ENCODE assay signal across 10 cellular contexts in the genomic region with DNA sequence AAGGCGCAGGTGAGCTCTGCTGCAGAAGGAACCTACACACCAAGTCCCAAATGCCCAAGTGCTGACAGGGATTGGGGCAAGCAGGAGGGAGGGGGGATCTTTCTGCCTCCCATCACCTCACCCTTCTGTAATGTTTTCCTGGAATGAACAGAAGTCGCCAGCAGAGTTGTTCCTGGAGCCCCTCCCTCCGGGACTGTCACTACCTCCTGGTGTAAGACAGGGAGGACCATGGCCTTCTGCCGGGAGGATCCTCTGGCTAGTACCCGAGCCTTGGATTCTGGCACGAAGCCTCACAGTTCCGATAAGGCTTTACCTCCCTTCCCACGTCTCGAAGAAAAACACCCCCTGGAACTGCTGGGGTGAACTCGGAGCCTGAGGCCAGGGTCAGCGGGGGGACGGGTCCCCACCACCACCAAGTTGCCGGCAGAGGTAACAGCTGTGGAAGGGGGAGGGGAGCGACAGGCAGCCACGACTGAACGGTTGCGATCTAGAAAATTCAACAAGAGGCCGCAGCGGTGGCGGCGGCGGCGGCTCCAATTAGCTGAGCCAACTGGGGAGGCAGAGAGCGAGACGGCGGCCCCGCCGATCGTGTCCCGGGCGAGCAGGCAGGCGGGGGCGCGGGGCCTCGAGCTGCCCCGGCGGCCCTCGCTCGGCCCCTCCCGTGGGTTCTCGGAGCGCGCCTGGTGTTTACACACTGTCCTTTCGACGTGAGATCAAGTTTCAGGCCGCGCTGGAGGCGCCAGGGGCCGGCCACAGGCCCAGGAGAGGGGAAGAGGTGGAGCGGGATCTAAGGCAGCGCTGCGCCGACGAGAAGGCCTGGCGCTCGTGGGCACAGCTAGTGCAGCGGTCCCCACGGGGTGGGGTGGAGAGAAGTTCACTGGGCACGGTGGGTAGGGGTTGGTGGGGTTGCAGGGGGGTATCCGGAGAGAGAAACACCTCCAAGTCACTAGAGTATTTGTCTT. TPM values are rescaled to one million over a fixed set of nuclear protein-coding genes. Genes with fewer than 3 reads are reported as not detected.
A peak's percentile ranks its signal among the peaks of the same experiment; 100 is the strongest.
DNase-seq lines count a peak whose midpoint lies in the region; ATAC-seq, FAIRE-seq and TF ChIP-seq lines count a peak whose summit lies in the region.
"Had no signal": no experiment of that assay in that cellular context is flagged by ENCODE, and none has a peak within 500 bp of the region (broad histone marks: within the 10 kb centered on the region; RNA-seq: fewer than 3 reads in every experiment).

No MANE protein-coding gene starts in this region.

- no peak for TF ChIP-seq RAD21 in H1 (IDR thresholded peaks at IDR 0.05 in 1 of 2, conservative IDR thresholded peaks at IDR 0.05 in 1 of 2; ENCODE audit: low read depth in 2 of 2, low read length in 2 of 2)

- H3K79me1 ChIP-seq in H1 (ENCODE audit: low read depth, low read length), result no peaks in the 10 kb centered on the region

- TF ChIP-seq EP300 in H1 (IDR thresholded peaks at IDR 0.05; ENCODE audit: borderline replicate concordance in 1 of 2, low read depth in 2 of 2, low read length in 2 of 2), result no peak
- no peak for TF ChIP-seq EP300 in ovary (IDR thresholded peaks at IDR 0.05)

- no peak overlapping the region; the same call in 1 of the 2 replicates for H2BK5ac ChIP-seq in H1 (ENCODE audit: low read depth, low read length)

- 0 out of 2 replicates have a peak overlapping the region, but pooled peaks have one; percentile 16 for H2BK15ac ChIP-seq in H1 (ENCODE audit: low read length)

- intact Hi-C loops in ovary (cut with DNase I), result loop anchor here (5.0 to 10.0 kb wide), 4 partner anchors 44 to 427 kb away; no protein-coding TSS in a partner anchor

- TF ChIP-seq POLR2A in H1 (IDR thresholded peaks at IDR 0.05; ENCODE audit: control extremely low read depth in 1 of 2, low read depth in 2 of 2, low read length in 2 of 2) (no peak), ovary (IDR thresholded peaks at IDR 0.05) (no peak)

- H3K4me2 ChIP-seq in DND-41 (ENCODE audit: insufficient read depth, low read length) (peak overlapping the region; percentile 92), H1 (ENCODE audit: insufficient read depth in 1 of 2, low read depth in 2 of 2, low read length in 2 of 2) (peak overlapping the region; percentile 71 to 92)

- no peak overlapping the region; the same call in 1 of the 2 replicates for H4K8ac ChIP-seq in H1 (ENCODE audit: extremely low read depth, insufficient read depth, low read length)

- H3K56ac ChIP-seq in H1 (replicated peaks; ENCODE audit: insufficient read length, low read depth, low read length), result no peak overlapping the region

- H3K27ac ChIP-seq in DND-41 (ENCODE audit: low read length) (peak overlapping the region; percentile 89), H1 (ENCODE audit: low read depth, low read length) (no peak overlapping the region), ovary (peak overlapping the region in 1 of 2 donors; percentile 55)

- 0 out of 2 replicates have a peak, but pooled peaks cover under 1% of the 10 kb centered on the region for H3K79me2 ChIP-seq in DND-41 (ENCODE audit: insufficient read depth, low read length)
- no peaks in the 10 kb centered on the region; a peak in 1 of 4 replicates for H3K79me2 ChIP-seq in H1 (ENCODE audit: control insufficient read depth in 1 of 2, insufficient read depth in 2 of 2, low read length in 2 of 2)

- DNase-seq in DND-41 (no peak), NCI-H1092 (lab: John Stamatoyannopoulos, UW) (peak; percentile 59), H1 (ENCODE audit: low read depth in 1 of 2, low spot score in 2 of 2) (peak in 1 of 2 experiments; percentile 49), ovary (peak; percentile 59 to 76 (median 65)), KG1 (lab: John Stamatoyannopoulos, UW) (no peak)
- DNase-seq: activated naive CD8-positive, alpha-beta T cell treated with anti-CD3 and anti-CD28 coated beads, Interleukin-2, amount 10 ng/mL, durations not matched to agents 7 days and 5 days had no signal

- H3K27me3 ChIP-seq in DND-41 (ENCODE audit: insufficient read depth, low read length, poor library complexity), result peaks cover 12% of the 10 kb centered on the region
- H3K27me3 ChIP-seq in H1 (replicated peaks in 1 of 4; ENCODE audit: control insufficient read depth in 3 of 4, extremely low read depth in 1 of 4, insufficient read depth in 3 of 4, low read length in 3 of 4), result peaks cover 8 to 56% (median 45%) of the 10 kb centered on the region in 4 experiments
- H3K27me3 ChIP-seq in ovary, result no peaks in the 10 kb centered on the region

- POLR2A ChIA-PET in H1 (lab: Charles Lee; ENCODE audit: partially characterized antibody), result interaction anchor here (0.7 to 20.0 kb wide), 5 partner anchors 10 to 53 kb away, joined by 3 to 509 read pairs (median 11); a partner anchor contains a TSS

- H3K9ac ChIP-seq in DND-41 (ENCODE audit: low read depth, low read length) (peak overlapping the region; percentile 89), H1 (replicated peaks in 1 of 4; ENCODE audit: extremely low read depth in 1 of 4, low read depth in 3 of 4, low read length in 3 of 4) (no peak overlapping the region)

- no peak overlapping the region for H3K14ac ChIP-seq in H1 (ENCODE audit: insufficient read length)

- H3K9me3 ChIP-seq in DND-41 (ENCODE audit: insufficient read depth, low read length, severe bottlenecking) (no peaks in the 10 kb centered on the region), H1 (ENCODE audit: insufficient read depth in 2 of 2, low read depth in 1 of 2, low read length in 1 of 2) (no peaks in the 10 kb centered on the region), ovary (no peaks in the 10 kb centered on the region)

- H2AK5ac ChIP-seq in H1 (ENCODE audit: low read depth, low read length), result 0 out of 2 replicates have a peak overlapping the region, but pooled peaks have one; percentile 65

- no peak overlapping the region for H4K5ac ChIP-seq in H1 (ENCODE audit: insufficient read length, low read depth, low read length)

- ATAC-seq in DND-41 (ENCODE audit: insufficient read depth, low read depth), result no peak
- no peak for ATAC-seq in HG03521 (IDR thresholded peaks at IDR 0.05; ENCODE audit: unreplicated experiment)
- no peak for ATAC-seq in HG02610 (IDR thresholded peaks at IDR 0.05; ENCODE audit: unreplicated experiment)
- no peak for ATAC-seq in GM21447 (IDR thresholded peaks at IDR 0.05; ENCODE audit: unreplicated experiment)
- ATAC-seq: Panc1 had no signal

- peak overlapping the region; percentile 30 for H4K91ac ChIP-seq in H1 (replicated peaks; ENCODE audit: insufficient read length, low read length)

- WGBS in H1 (ENCODE audit: extremely low coverage in 1 of 2, insufficient coverage in 1 of 2, insufficient read length in 1 of 2, insufficient replicate concordance in 2 of 2, low coverage in 1 of 2, low lambda C conversion rate in 2 of 2, missing lambda C conversion rate in 1 of 2), 2 experiments, result 2% methylated on average over 7 of the region's 60 CpGs; no CpG with 5 or more reads in 1 of the 2 experiments
- 10 to 20% (median 16%) methylated on average over 57 to 60 of the region's 60 CpGs for WGBS in ovary, 3 donors

- peak overlapping the region in 1 of 2 experiments; percentile 61; a peak in 1 of 4 replicates for H3K4me3 ChIP-seq in DND-41 (ENCODE audit: low read depth in 1 of 2, low read length in 2 of 2)
- H3K4me3 ChIP-seq in H1 (ENCODE audit: extremely low read depth in 1 of 4, insufficient read depth in 2 of 4, low read depth in 3 of 4, low read length in 4 of 4), result peak overlapping the region; percentile 29 to 86 (median 37); a peak in 7 of 8 replicates
- no peak overlapping the region for H3K4me3 ChIP-seq in ovary

- no peak overlapping the region for H3K23ac ChIP-seq in H1 (ENCODE audit: insufficient read length)

- H3K36me3 ChIP-seq in DND-41 (ENCODE audit: insufficient read depth, low read length) (no peaks in the 10 kb centered on the region), H1 (ENCODE audit: control insufficient read depth in 2 of 4, insufficient read depth in 4 of 4, low read length in 3 of 4) (no peaks in the 10 kb centered on the region), ovary (no peaks in the 10 kb centered on the region)

- H4K20me1 ChIP-seq in DND-41 (ENCODE audit: insufficient read depth, low read length) (no peaks in the 10 kb centered on the region), H1 (replicated peaks in 1 of 2; ENCODE audit: control insufficient read depth in 1 of 2, insufficient read depth in 2 of 2, low read length in 2 of 2) (peaks cover 0 to 5% of the 10 kb centered on the region in 2 experiments)

- H3K4me1 ChIP-seq in DND-41 (ENCODE audit: insufficient read depth, low read length) (peaks cover 78% of the 10 kb centered on the region), H1 (replicated peaks in 1 of 4; ENCODE audit: control insufficient read depth in 3 of 4, insufficient read depth in 4 of 4, low read length in 3 of 4) (peaks cover 8 to 31% (median 22%) of the 10 kb centered on the region in 4 experiments), ovary (ENCODE audit: insufficient read depth) (peaks cover 2% of the 10 kb centered on the region)

- peaks cover 25% of the 10 kb centered on the region; the same call in 1 of the 2 replicates for H3K23me2 ChIP-seq in H1 (ENCODE audit: low read depth, low read length)

- CTCF ChIA-PET in H1 (lab: Charles Lee; ENCODE audit: partially characterized antibody), result interaction anchor here (0.9 to 1.4 kb wide), 2 partner anchors 12 to 14 kb away, joined by 3 read pairs; no protein-coding TSS in a partner anchor

- peak overlapping the region; percentile 87 for H3K18ac ChIP-seq in H1 (ENCODE audit: extremely low read depth, low read length)

- peak overlapping the region; percentile 38 for H3K4ac ChIP-seq in H1 (replicated peaks; ENCODE audit: insufficient read length, low read depth, low read length)

- no peak for TF ChIP-seq CTCF in DND-41 (IDR thresholded peaks at IDR 0.05; ENCODE audit: borderline replicate concordance, extremely low read depth, low read length, poor library complexity, severe bottlenecking)
- no peak for TF ChIP-seq CTCF in H1 (IDR thresholded peaks at IDR 0.05; ENCODE audit: control extremely low read depth in 1 of 3, insufficient read depth in 1 of 3, low read depth in 1 of 3, low read length in 3 of 3)
- no peak for TF ChIP-seq CTCF in ovary (IDR thresholded peaks at IDR 0.05)

- no peak overlapping the region for H2BK120ac ChIP-seq in H1 (replicated peaks; ENCODE audit: low read depth, low read length)

- no peak overlapping the region for H2BK20ac ChIP-seq in H1 (ENCODE audit: low read length)

- H2AFZ ChIP-seq in DND-41 (ENCODE audit: low read depth, low read length) (no peak overlapping the region), H1 (ENCODE audit: low read length) (no peak overlapping the region)

- no peak for FAIRE-seq in H1 (lab: Jason Lieb, UNC)

- peak overlapping the region; percentile 63; the same call in 1 of the 2 replicates for H2BK12ac ChIP-seq in H1 (ENCODE audit: low read depth, low read length)

RNA-seq across cellular contexts. Expression of a gene that starts 53.7 kb away (rescaled TPM):
- 50.8 and 54.7 TPM in 2 replicates for total RNA-seq in H1 (2021; fragmentation: NEBNext Ultra II Directional; extraction: Animal tissue kit (Norgen Biotek cat#: 25700))
- 25.0 and 38.7 TPM in 2 replicates for polyA plus RNA-seq in H1 (2011; rRNA removed)
- polyA plus RNA-seq in H1 (2011; cell fraction: cytosol; rRNA removed), result 23.7 TPM
- polyA plus RNA-seq in H1 (2011; cell fraction: nucleus; rRNA removed), result 71.8 TPM
- 30.9 to 39.5 TPM (median 38.0 TPM) in 4 replicates for polyA plus RNA-seq in H1 (2012, experiment 1 of 2)
- 13.5 TPM for polyA plus RNA-seq in H1 (2012, experiment 2 of 2)
- polyA plus RNA-seq in H1 (2013, experiment 1 of 2), result 27.2 TPM
- 25.2 TPM for polyA plus RNA-seq in H1 (2013, experiment 2 of 2)
- 34.2 and 37.3 TPM in 2 replicates for polyA minus RNA-seq in H1 (2011; rRNA and poly(A)+ RNA removed)
- 61.1 TPM for polyA minus RNA-seq in H1 (2011; cell fraction: cytosol; rRNA and poly(A)+ RNA removed)
- 51.4 TPM for polyA minus RNA-seq in H1 (2011; cell fraction: nucleus; rRNA and poly(A)+ RNA removed)
- total RNA-seq in ovary, result 10 to 100 TPM; 25.0 to 57.2 (median 43.2) TPM
- polyA plus RNA-seq in ovary, result 10 to 100 TPM; 17.7 to 22.0 TPM

Comparison
In these comparisons a context has a peak if more than half of its experiments do, and no peak if none do; other contexts are left out.
1. DNase-seq: peak in NCI-H1092 (single experiment) and ovary (5 of 5); none in DND-41 (single experiment) and KG1 (single experiment).